27 cellular contexts compared by ENCODE assay signal in the genomic region with DNA sequence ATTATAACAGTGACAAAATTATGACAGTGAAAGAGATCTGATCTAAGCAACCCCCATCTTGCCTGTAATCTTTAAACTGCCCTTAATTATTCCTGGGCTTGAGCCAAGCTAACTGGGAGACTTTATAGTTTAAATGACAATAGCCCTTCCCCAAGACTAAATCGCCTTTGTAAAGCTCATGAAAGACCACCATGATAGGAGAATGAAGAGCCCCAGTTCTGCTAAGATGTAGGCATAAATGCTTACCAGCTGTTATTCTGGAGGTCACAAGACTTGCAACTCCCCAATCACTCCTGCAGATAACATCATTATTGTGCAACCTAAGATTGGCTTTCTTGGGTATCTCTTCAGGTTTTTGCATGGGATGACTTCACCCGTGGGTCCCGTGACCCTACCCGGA.
"Had no signal": no experiment of that assay in that cellular context is flagged by ENCODE, and none has a peak within 500 bp of the region (broad histone marks: within the 10 kb centered on the region; RNA-seq: fewer than 3 reads in every experiment).

No MANE protein-coding gene starts in this region.

- H3K4me1 Mint-ChIP-seq: activated B cell treated with CpG ODN at 0.5 μM for 24 hours; activated CD4-positive, alpha-beta T cell treated with anti-CD3 and anti-CD28 coated beads for 36 hours; activated naive CD8-positive, alpha-beta T cell treated with anti-CD3 and anti-CD28 coated beads for 36 hours; nephron progenitor cell had no signal

- ATAC-seq: activated CD4-positive, alpha-beta T cell treated with anti-CD3 and anti-CD28 coated beads for 36 hours; activated T-cell treated with anti-CD3 and anti-CD28 coated beads, Interleukin-2, amount 50 U/mL, for 4 hours; heart right ventricle; left colon; lower lobe of right lung; mucosa of descending colon had no signal

- H3K4me3 Mint-ChIP-seq: activated B cell treated with CpG ODN at 0.5 μM for 24 hours; activated CD4-positive, alpha-beta T cell treated with anti-CD3 and anti-CD28 coated beads for 36 hours; activated naive CD8-positive, alpha-beta T cell treated with anti-CD3 and anti-CD28 coated beads for 36 hours; activated T-cell treated with anti-CD3 and anti-CD28 coated beads, Interleukin-2, amount 50 U/mL, for 4 hours; nephron progenitor cell had no signal

- H3K27me3 Mint-ChIP-seq: activated B cell treated with CpG ODN at 0.5 μM for 24 hours; activated CD4-positive, alpha-beta T cell treated with anti-CD3 and anti-CD28 coated beads for 36 hours; activated naive CD8-positive, alpha-beta T cell treated with anti-CD3 and anti-CD28 coated beads for 36 hours had no signal

- H3K4me3 ChIP-seq: heart right ventricle, lower lobe of right lung, mucosa of descending colon, sigmoid colon, testis, uterus had no signal

- H3K4me1 ChIP-seq: heart right ventricle, lower lobe of right lung, sigmoid colon, testis, uterus had no signal

- H3K27ac Mint-ChIP-seq: activated B cell treated with CpG ODN at 0.5 μM for 24 hours; activated CD4-positive, alpha-beta T cell treated with anti-CD3 and anti-CD28 coated beads for 36 hours; activated naive CD8-positive, alpha-beta T cell treated with anti-CD3 and anti-CD28 coated beads for 36 hours; nephron progenitor cell had no signal

- DNase-seq: activated B cell treated with CpG ODN at 0.5 μM for 24 hours; activated CD4-positive, alpha-beta T cell treated with anti-CD3 and anti-CD28 coated beads for 36 hours; activated CD4-positive, alpha-beta T cell treated with anti-CD3 and anti-CD28 coated beads, Interleukin-2, amount 50 U/mL, for 4 hours; activated CD8-positive, alpha-beta memory T cell treated with anti-CD3 and anti-CD28 coated beads, Interleukin-2, amount 50 U/mL, for 48 hours; activated naive CD4-positive, alpha-beta T cell treated with Interleukin-2 at 50 U/mL for 16 hours; activated naive CD8-positive, alpha-beta T cell treated with anti-CD3 and anti-CD28 coated beads for 36 hours; activated T-cell treated with anti-CD3 and anti-CD28 coated beads, Interleukin-2, amount 50 U/mL, for 4 hours; central memory CD4-positive, alpha-beta T cell; dermis blood vessel endothelial cell; effector CD8-positive, alpha-beta T cell; erythroblast; foreskin fibroblast; heart right ventricle; islet precursor cell; left colon; lower lobe of right lung; mesendoderm; mucosa of descending colon; nephron progenitor cell; occipital lobe; sigmoid colon; stimulated activated CD4-positive, alpha-beta T cell treated with anti-CD3 and anti-CD28 coated beads, Interleukin-2, amount 100 ng/mL, for 48 hours; stimulated activated naive CD4-positive, alpha-beta T cell; T1000; testis; trophoblast cell; uterus had no signal

- H3K27ac ChIP-seq: heart right ventricle, lower lobe of right lung, sigmoid colon, testis, uterus had no signal

- H3K36me3 ChIP-seq: heart right ventricle, lower lobe of right lung, sigmoid colon, uterus had no signal

- H3K36me3 Mint-ChIP-seq: activated naive CD8-positive, alpha-beta T cell treated with anti-CD3 and anti-CD28 coated beads for 36 hours had no signal

- H3K27me3 ChIP-seq: heart right ventricle, sigmoid colon, testis, uterus had no signal

- H3K9me3 ChIP-seq: testis, uterus had no signal
